Comparison of ENCODE assay signal across 29 cellular contexts in genomic region chr3:29903600-29903999, GRCh38.
"Had no signal": no experiment of that assay in that cellular context is flagged by ENCODE, and none has a peak within 500 bp of the region (broad histone marks: within the 10 kb centered on the region; RNA-seq: fewer than 3 reads in every experiment).

No MANE protein-coding gene starts in this region.

- H3K27ac Mint-ChIP-seq: stimulated activated effector memory CD8-positive, alpha-beta T cell treated with anti-CD3 and anti-CD28 coated beads, Interleukin-12 subunit alpha, Interleukin-12 subunit beta, amount 100 ng/mL, for 72 hours; stimulated activated memory B cell treated with anti-CD40 and anti-IgM and Interleukin-4, amounts not matched to agents 10 μg/mL and 1 μg/mL and 100 μg/mL, for 72 hours; stimulated activated naive B cell treated with anti-CD40 and anti-IgM and Interleukin-4, amounts not matched to agents 10 μg/mL and 1 μg/mL and 100 μg/mL, for 72 hours; stimulated activated naive CD8-positive, alpha-beta T cell treated with anti-CD3 and anti-CD28 coated beads, Interleukin-15, amount 100 ng/mL, for 72 hours; stimulated activated naive CD8-positive, alpha-beta T cell treated with anti-CD3 and anti-CD28 coated beads, Interleukin-15, Interleukin-2, amounts not matched to agents 100 ng/mL and 50 ng/mL, for 24 hours; type B pancreatic cell had no signal

- H3K36me3 ChIP-seq: stomach, suprapubic skin, thoracic aorta, thyroid gland, tibial artery, tibial nerve, transverse colon, upper lobe of left lung, upper lobe of right lung, uterus, vagina had no signal

- H3K4me1 Mint-ChIP-seq: stimulated activated effector memory CD8-positive, alpha-beta T cell treated with anti-CD3 and anti-CD28 coated beads, Interleukin-12 subunit alpha, Interleukin-12 subunit beta, amount 100 ng/mL, for 72 hours; stimulated activated memory B cell treated with anti-CD40 and anti-IgM and Interleukin-4, amounts not matched to agents 10 μg/mL and 1 μg/mL and 100 μg/mL, for 72 hours; stimulated activated naive B cell treated with anti-CD40 and anti-IgM and Interleukin-4, amounts not matched to agents 10 μg/mL and 1 μg/mL and 100 μg/mL, for 72 hours; stimulated activated naive CD8-positive, alpha-beta T cell treated with anti-CD3 and anti-CD28 coated beads, Interleukin-15, amount 100 ng/mL, for 72 hours had no signal

- DNase-seq: stimulated activated CD4-positive, alpha-beta T cell treated with anti-CD3 and anti-CD28 coated beads, Interleukin-2, amount 100 ng/mL, for 48 hours; stimulated activated CD4-positive, alpha-beta T cell treated with anti-CD3 and anti-CD28 coated beads, Interleukin-4, amount 100 ng/mL, for 1 hour; stimulated activated CD4-positive, alpha-beta T cell treated with anti-CD3 and anti-CD28 coated beads, Interleukin-4, amount 100 ng/mL, for 24 hours; stimulated activated CD4-positive, alpha-beta T cell treated with anti-CD3 and anti-CD28 coated beads, Interleukin-4, amount 100 ng/mL, for 4 hours; stimulated activated CD8-positive, alpha-beta memory T cell treated with anti-CD3 and anti-CD28 coated beads, Interleukin-4, amount 100 ng/mL, for 48 hours; stimulated activated naive B cell treated with anti-CD40 and anti-IgM and Interleukin-4, amounts not matched to agents 10 μg/mL and 1 μg/mL and 100 μg/mL, for 72 hours; stimulated activated naive CD4-positive, alpha-beta T cell; stimulated activated naive CD4-positive, alpha-beta T cell treated with Interleukin-2 at 50 U/mL for 16 hours; stimulated activated naive CD8-positive, alpha-beta T cell treated with anti-CD3 and anti-CD28 coated beads, Interleukin-15, amount 100 ng/mL, for 72 hours; stimulated activated naive CD8-positive, alpha-beta T cell treated with anti-CD3 and anti-CD28 coated beads, Interleukin-15, Interleukin-2, amounts not matched to agents 100 U/mL and 50 U/mL, for 24 hours; stomach; substantia nigra; testis; thyroid gland; tibial artery; transverse colon; trophoblast cell; upper lobe of left lung; upper lobe of right lung; uterus had no signal

- H3K4me3 ChIP-seq: stomach, suprapubic skin, testis, thoracic aorta, thyroid gland, tibial artery, tibial nerve, transverse colon, upper lobe of left lung, upper lobe of right lung, uterus, vagina had no signal

- H3K4me1 ChIP-seq: suprapubic skin, testis, transverse colon, upper lobe of left lung, upper lobe of right lung, uterus had no signal

- H3K27me3 ChIP-seq: stomach, suprapubic skin, testis, thyroid gland, tibial artery, tibial nerve, transverse colon, upper lobe of left lung, upper lobe of right lung, uterus, vagina had no signal

- FAIRE-seq: urothelium cell line had no signal

- H3K36me3 Mint-ChIP-seq: stimulated activated effector memory CD8-positive, alpha-beta T cell treated with anti-CD3 and anti-CD28 coated beads, Interleukin-12 subunit alpha, Interleukin-12 subunit beta, amount 100 ng/mL, for 72 hours; stimulated activated memory B cell treated with anti-CD40 and anti-IgM and Interleukin-4, amounts not matched to agents 10 μg/mL and 1 μg/mL and 100 μg/mL, for 72 hours; stimulated activated naive B cell treated with anti-CD40 and anti-IgM and Interleukin-4, amounts not matched to agents 10 μg/mL and 1 μg/mL and 100 μg/mL, for 72 hours; type B pancreatic cell had no signal

- ATAC-seq: stimulated activated effector memory CD8-positive, alpha-beta T cell treated with anti-CD3 and anti-CD28 coated beads, Interleukin-12 subunit alpha, Interleukin-12 subunit beta, amount 100 ng/mL, for 72 hours; stimulated activated memory B cell treated with anti-CD40 and anti-IgM and Interleukin-4, amounts not matched to agents 10 μg/mL and 1 μg/mL and 100 μg/mL, for 72 hours; stimulated activated naive B cell treated with anti-CD40 and anti-IgM and Interleukin-4, amounts not matched to agents 10 μg/mL and 1 μg/mL and 100 μg/mL, for 72 hours; stimulated activated naive CD8-positive, alpha-beta T cell treated with anti-CD3 and anti-CD28 coated beads, Interleukin-15, amount 100 ng/mL, for 72 hours; stimulated activated naive CD8-positive, alpha-beta T cell treated with anti-CD3 and anti-CD28 coated beads, Interleukin-15, Interleukin-2, amounts not matched to agents 100 U/mL and 50 U/mL, for 24 hours; upper lobe of right lung had no signal

- H3K9me3 Mint-ChIP-seq: stimulated activated effector memory CD8-positive, alpha-beta T cell treated with anti-CD3 and anti-CD28 coated beads, Interleukin-12 subunit alpha, Interleukin-12 subunit beta, amount 100 ng/mL, for 72 hours; stimulated activated memory B cell treated with anti-CD40 and anti-IgM and Interleukin-4, amounts not matched to agents 10 μg/mL and 1 μg/mL and 100 μg/mL, for 72 hours; stimulated activated naive CD8-positive, alpha-beta T cell treated with anti-CD3 and anti-CD28 coated beads, Interleukin-15, amount 100 ng/mL, for 72 hours; stimulated activated naive CD8-positive, alpha-beta T cell treated with anti-CD3 and anti-CD28 coated beads, Interleukin-15, Interleukin-2, amounts not matched to agents 100 ng/mL and 50 ng/mL, for 24 hours; type B pancreatic cell had no signal

- H3K4me3 Mint-ChIP-seq: stimulated activated effector memory CD8-positive, alpha-beta T cell treated with anti-CD3 and anti-CD28 coated beads, Interleukin-12 subunit alpha, Interleukin-12 subunit beta, amount 100 ng/mL, for 72 hours; stimulated activated memory B cell treated with anti-CD40 and anti-IgM and Interleukin-4, amounts not matched to agents 10 μg/mL and 1 μg/mL and 100 μg/mL, for 72 hours; stimulated activated naive B cell treated with anti-CD40 and anti-IgM and Interleukin-4, amounts not matched to agents 10 μg/mL and 1 μg/mL and 100 μg/mL, for 72 hours; stimulated activated naive CD8-positive, alpha-beta T cell treated with anti-CD3 and anti-CD28 coated beads, Interleukin-15, amount 100 ng/mL, for 72 hours; stimulated activated naive CD8-positive, alpha-beta T cell treated with anti-CD3 and anti-CD28 coated beads, Interleukin-15, Interleukin-2, amounts not matched to agents 100 ng/mL and 50 ng/mL, for 24 hours; type B pancreatic cell had no signal

- H3K27me3 Mint-ChIP-seq: stimulated activated memory B cell treated with anti-CD40 and anti-IgM and Interleukin-4, amounts not matched to agents 10 μg/mL and 1 μg/mL and 100 μg/mL, for 72 hours; stimulated activated naive CD8-positive, alpha-beta T cell treated with anti-CD3 and anti-CD28 coated beads, Interleukin-15, amount 100 ng/mL, for 72 hours; stimulated activated naive CD8-positive, alpha-beta T cell treated with anti-CD3 and anti-CD28 coated beads, Interleukin-15, Interleukin-2, amounts not matched to agents 100 ng/mL and 50 ng/mL, for 24 hours; type B pancreatic cell had no signal

- H3K27ac ChIP-seq: stomach, suprapubic skin, testis, thoracic aorta, thyroid gland, tibial artery, tibial nerve, transverse colon, upper lobe of left lung, upper lobe of right lung, uterus, vagina had no signal

- H3K9me3 ChIP-seq: stomach, suprapubic skin, testis, thoracic aorta, thyroid gland, tibial artery, tibial nerve, transverse colon, upper lobe of left lung, upper lobe of right lung, uterus, vagina had no signal
